24 cellular contexts compared by ENCODE assay signal in the genomic region with DNA sequence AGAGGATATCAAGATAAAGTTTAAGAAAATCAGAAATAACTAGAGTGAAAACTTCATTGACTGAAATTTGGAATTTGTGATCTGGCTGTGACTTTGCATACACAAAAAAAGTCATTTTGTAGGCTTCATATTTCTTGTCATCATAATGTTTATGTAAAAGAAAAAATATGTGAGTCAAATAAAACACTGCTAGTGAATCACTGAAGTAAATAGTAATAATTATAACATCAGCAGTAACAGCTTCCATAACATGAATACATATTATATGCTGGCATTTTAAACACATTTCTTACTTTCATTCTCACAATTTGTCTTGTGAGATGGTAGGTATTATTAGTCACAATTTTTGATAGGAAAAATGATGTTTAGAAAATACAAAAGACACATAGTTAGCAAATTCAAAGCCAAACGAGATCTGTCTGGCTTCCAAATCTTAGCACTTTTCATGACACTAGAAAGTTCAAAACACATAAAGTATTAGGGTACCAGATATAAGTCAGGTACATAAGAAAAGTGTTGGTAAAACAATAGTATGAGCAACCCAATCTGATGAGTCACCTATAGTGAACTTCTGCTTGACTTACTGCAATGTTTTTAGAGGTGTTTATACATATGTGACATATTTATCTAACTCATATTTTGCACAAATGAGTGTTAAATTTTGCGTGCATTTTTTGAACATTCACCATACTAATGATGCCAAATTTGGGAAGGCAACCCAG.
DNase-seq lines count a peak whose midpoint lies in the region; ATAC-seq, FAIRE-seq and TF ChIP-seq lines count a peak whose summit lies in the region.
"Had no signal": no experiment of that assay in that cellular context is flagged by ENCODE, and none has a peak within 500 bp of the region (broad histone marks: within the 10 kb centered on the region; RNA-seq: fewer than 3 reads in every experiment).

No MANE protein-coding gene starts in this region.

- H3K27me3 ChIP-seq in PC-3 (ENCODE audit: low read length): no peaks in the 10 kb centered on the region
- H3K27me3 ChIP-seq in keratinocyte (ENCODE audit: control insufficient read depth, extremely low read depth, insufficient read depth, low read length): no peaks in the 10 kb centered on the region
- no peaks in the 10 kb centered on the region for H3K27me3 ChIP-seq in A673 (replicated peaks; ENCODE audit: insufficient read depth, low read depth, low read length, poor library complexity)
- H3K27me3 ChIP-seq: BLaER1 treated with 17β-estradiol and CSF1 and Interleukin-3, amounts not matched to agents 10 nM and 100 nM; upper lobe of right lung had no signal

- DNase-seq in EH (ENCODE audit: low read depth) (peak; percentile 18), PC-3 (peak; percentile 41), cardiac fibroblast (ENCODE audit: low read depth in 2 of 2) (peak; percentile 10 to 55), keratinocyte (ENCODE audit: low read depth, low spot score) (no peak), A673 (ENCODE audit: low spot score) (no peak), foreskin melanocyte (no peak), WTC11 (ENCODE audit: low spot score) (no peak)
- DNase-seq in activated CD4-positive, alpha-beta memory T cell treated with anti-CD3 and anti-CD28 coated beads for 36 hours: no peak
- DNase-seq: activated CD4-positive, alpha-beta T cell treated with anti-CD3 and anti-CD28 coated beads for 36 hours; activated CD8-positive, alpha-beta memory T cell treated with anti-CD3 and anti-CD28 coated beads for 24 hours; activated gamma-delta T cell treated with Interleukin-2 at 50 U/mL for 16 hours; activated T-cell treated with anti-CD3 and anti-CD28 coated beads, Interleukin-2, amount 50 U/mL, for 24 hours; left ventricle myocardium inferior; naive thymus-derived CD4-positive, alpha-beta T cell; NCI-H2227 treated with DMSO at 0.1 percent for 48 hours; nucleus accumbens; SK-N-SH; small intestine; stimulated activated CD4-positive, alpha-beta T cell treated with anti-CD3 and anti-CD28 coated beads, Interleukin-2, amount 100 ng/mL, for 24 hours; T-helper 17 cell; upper lobe of right lung had no signal

- peak overlapping the region; percentile 52 for H3K4me2 ChIP-seq in PC-3 (ENCODE audit: low read length)
- H3K4me2 ChIP-seq in keratinocyte (ENCODE audit: control insufficient read depth, extremely low read depth, insufficient read depth, low read depth, low read length): no peak overlapping the region
- H3K4me2 ChIP-seq: BLaER1 treated with 17β-estradiol and CSF1 and Interleukin-3, amounts not matched to agents 10 nM and 100 nM; SK-N-SH had no signal

- intact Hi-C loops in PC-3 (cut with micrococcal nuclease) (no loop called here), A673 (cut with micrococcal nuclease; ENCODE audit: unreplicated experiment) (no loop called here)
- intact Hi-C loops in activated CD4-positive, alpha-beta memory T cell treated with anti-CD3 and anti-CD28 coated beads for 36 hours (cut with micrococcal nuclease): no loop called here

- no peaks in the 10 kb centered on the region for H3K4me1 Mint-ChIP-seq in activated CD4-positive, alpha-beta memory T cell treated with anti-CD3 and anti-CD28 coated beads for 36 hours (ENCODE audit: low read depth)
- H3K4me1 Mint-ChIP-seq in WTC11: peaks cover 5% of the 10 kb centered on the region; the same call in 1 of the 2 replicates
- H3K4me1 Mint-ChIP-seq: activated CD4-positive, alpha-beta T cell treated with anti-CD3 and anti-CD28 coated beads for 36 hours; naive thymus-derived CD4-positive, alpha-beta T cell; T-helper 17 cell had no signal

- no peaks in the 10 kb centered on the region for H3K9me3 Mint-ChIP-seq in activated CD4-positive, alpha-beta memory T cell treated with anti-CD3 and anti-CD28 coated beads for 36 hours
- H3K9me3 Mint-ChIP-seq in WTC11: no peaks in the 10 kb centered on the region
- H3K9me3 Mint-ChIP-seq: activated T-cell treated with anti-CD3 and anti-CD28 coated beads, Interleukin-2, amount 50 U/mL, for 24 hours had no signal

- H3K36me3 Mint-ChIP-seq in activated CD4-positive, alpha-beta memory T cell treated with anti-CD3 and anti-CD28 coated beads for 36 hours: no peaks in the 10 kb centered on the region
- H3K36me3 Mint-ChIP-seq in WTC11: no peaks in the 10 kb centered on the region
- H3K36me3 Mint-ChIP-seq: naive thymus-derived CD4-positive, alpha-beta T cell had no signal

- dilution Hi-C loops in keratinocyte (cut with MboI; ENCODE audit: extremely low pct_ligation_motif_present, low sequenced_read_pairs): no loop called here

- no peaks in the 10 kb centered on the region for H3K9me2 ChIP-seq in PC-3 (replicated peaks; ENCODE audit: low read length)
- H3K9me2 ChIP-seq: SK-N-SH had no signal

- no peaks in the 10 kb centered on the region for H4K20me1 ChIP-seq in PC-3 (ENCODE audit: low read length)
- no peaks in the 10 kb centered on the region for H4K20me1 ChIP-seq in keratinocyte (ENCODE audit: control insufficient read depth, extremely low read depth, insufficient read depth, low read length)
- H4K20me1 ChIP-seq: BLaER1 treated with 17β-estradiol and CSF1 and Interleukin-3, amounts not matched to agents 10 nM and 100 nM had no signal

- no peak overlapping the region for H2AFZ ChIP-seq in PC-3 (ENCODE audit: low read length)
- H2AFZ ChIP-seq in keratinocyte (ENCODE audit: control insufficient read depth, low read length): no peak overlapping the region

- H3K79me2 ChIP-seq in PC-3 (ENCODE audit: low read length): no peaks in the 10 kb centered on the region
- no peaks in the 10 kb centered on the region for H3K79me2 ChIP-seq in keratinocyte (ENCODE audit: control insufficient read depth, insufficient read depth, low read length)

- no peak overlapping the region for H3K4me3 ChIP-seq in PC-3 (ENCODE audit: low read length)
- H3K4me3 ChIP-seq in cardiac fibroblast (replicated peaks in 1 of 2; ENCODE audit: low read depth in 2 of 2, low read length in 2 of 2): no peak overlapping the region
- H3K4me3 ChIP-seq in keratinocyte (ENCODE audit: control insufficient read depth in 2 of 3, extremely low read depth in 1 of 3, insufficient read depth in 2 of 3, low read depth in 1 of 3, low read length in 3 of 3): no peak overlapping the region
- no peak overlapping the region for H3K4me3 ChIP-seq in A673 (ENCODE audit: low read depth, low read length, poor library complexity, severe bottlenecking)
- H3K4me3 ChIP-seq: BLaER1 treated with 17β-estradiol and CSF1 and Interleukin-3, amounts not matched to agents 10 nM and 100 nM; left ventricle myocardium inferior; upper lobe of right lung had no signal

- H3F3A ChIP-seq in PC-3 (ENCODE audit: low read length, unreplicated experiment): no peaks in the 10 kb centered on the region

- H3K27ac Mint-ChIP-seq in activated CD4-positive, alpha-beta memory T cell treated with anti-CD3 and anti-CD28 coated beads for 36 hours: no peak overlapping the region
- no peak overlapping the region for H3K27ac Mint-ChIP-seq in WTC11
- H3K27ac Mint-ChIP-seq: activated CD4-positive, alpha-beta T cell treated with anti-CD3 and anti-CD28 coated beads for 36 hours; activated T-cell treated with anti-CD3 and anti-CD28 coated beads, Interleukin-2, amount 50 U/mL, for 24 hours; naive thymus-derived CD4-positive, alpha-beta T cell; T-helper 17 cell had no signal

- POLR2A ChIA-PET in PC-3 (lab: Charles Lee; ENCODE audit: unreplicated experiment) (no interaction called here), A673 (lab: Charles Lee; ENCODE audit: low non-redundant PET) (no interaction called here), WTC11 (lab: Charles Lee) (no interaction called here)
- POLR2A ChIA-PET in activated CD4-positive, alpha-beta memory T cell treated with anti-CD3 and anti-CD28 coated beads for 36 hours (lab: Charles Lee): no interaction called here

- H3K9ac ChIP-seq in PC-3 (ENCODE audit: low read length) (no peak overlapping the region; the same call in 1 of the 2 replicates), keratinocyte (ENCODE audit: control insufficient read depth, extremely low read depth, insufficient read depth, low read length) (no peak overlapping the region)
- H3K9ac ChIP-seq: BLaER1 treated with 17β-estradiol and CSF1 and Interleukin-3, amounts not matched to agents 10 nM and 100 nM; SK-N-SH had no signal

- no peaks in the 10 kb centered on the region for H3K27me3 Mint-ChIP-seq in activated CD4-positive, alpha-beta memory T cell treated with anti-CD3 and anti-CD28 coated beads for 36 hours
- H3K27me3 Mint-ChIP-seq in WTC11 (ENCODE audit: low read depth): no peaks in the 10 kb centered on the region; the same call in 1 of the 2 replicates
- H3K27me3 Mint-ChIP-seq: activated CD4-positive, alpha-beta T cell treated with anti-CD3 and anti-CD28 coated beads for 36 hours; activated T-cell treated with anti-CD3 and anti-CD28 coated beads, Interleukin-2, amount 50 U/mL, for 24 hours; T-helper 17 cell had no signal

- no peaks in the 10 kb centered on the region for H3K36me3 ChIP-seq in PC-3 (ENCODE audit: low read depth, low read length)
- H3K36me3 ChIP-seq in keratinocyte (ENCODE audit: control insufficient read depth in 2 of 2, extremely low read depth in 1 of 2, insufficient read depth in 2 of 2, low read length in 2 of 2): no peaks in the 10 kb centered on the region
- H3K36me3 ChIP-seq in A673 (ENCODE audit: insufficient read depth, low read length, poor library complexity, severe bottlenecking): no peaks in the 10 kb centered on the region
- H3K36me3 ChIP-seq: BLaER1 treated with 17β-estradiol and CSF1 and Interleukin-3, amounts not matched to agents 10 nM and 100 nM; left ventricle myocardium inferior; upper lobe of right lung had no signal

- TF ChIP-seq CTCF in PC-3 (conservative IDR thresholded peaks at IDR 0.05; ENCODE audit: low read depth, low read length): no peak
- TF ChIP-seq CTCF in cardiac fibroblast (IDR thresholded peaks at IDR 0.05; ENCODE audit: low read depth, low read length): no peak
- TF ChIP-seq CTCF in keratinocyte (optimal IDR thresholded peaks at IDR 0.05 in 1 of 3, IDR thresholded peaks at IDR 0.05 in 1 of 3, conservative IDR thresholded peaks at IDR 0.05 in 1 of 3; ENCODE audit: extremely low read depth in 1 of 3, insufficient read depth in 2 of 3, low read length in 3 of 3): no peak
- no peak for TF ChIP-seq CTCF in A673 (conservative IDR thresholded peaks at IDR 0.05; ENCODE audit: low read depth, low read length)
- no peak for TF ChIP-seq CTCF in WTC11 (IDR thresholded peaks at IDR 0.05)

- no peaks in the 10 kb centered on the region for H3K9me1 ChIP-seq in keratinocyte (ENCODE audit: control insufficient read depth, extremely low read depth, insufficient read depth, low read length)

- H3K9me3 ChIP-seq in PC-3 (ENCODE audit: low read length): no peaks in the 10 kb centered on the region
- H3K9me3 ChIP-seq in keratinocyte (ENCODE audit: control insufficient read depth, low read depth, low read length): no peaks in the 10 kb centered on the region
- H3K9me3 ChIP-seq in A673 (ENCODE audit: low read depth, low read length, poor library complexity, severe bottlenecking): no peaks in the 10 kb centered on the region
- H3K9me3 ChIP-seq: left ventricle myocardium inferior, SK-N-SH, upper lobe of right lung had no signal

- no peak overlapping the region for H3K4me3 Mint-ChIP-seq in activated CD4-positive, alpha-beta memory T cell treated with anti-CD3 and anti-CD28 coated beads for 36 hours
- H3K4me3 Mint-ChIP-seq in WTC11: no peak overlapping the region
- H3K4me3 Mint-ChIP-seq: activated CD4-positive, alpha-beta T cell treated with anti-CD3 and anti-CD28 coated beads for 36 hours; activated T-cell treated with anti-CD3 and anti-CD28 coated beads, Interleukin-2, amount 50 U/mL, for 24 hours; naive thymus-derived CD4-positive, alpha-beta T cell; T-helper 17 cell had no signal

- FAIRE-seq in keratinocyte (lab: Jason Lieb, UNC): peak; percentile 17
- FAIRE-seq: GM19239, HTR-8/SVneo, small intestine had no signal

- peak overlapping the region; percentile 64 for H3K27ac ChIP-seq in PC-3 (ENCODE audit: low read length)
- H3K27ac ChIP-seq in keratinocyte (ENCODE audit: control insufficient read depth, insufficient read depth, low read length): no peak overlapping the region
- no peak overlapping the region for H3K27ac ChIP-seq in A673 (ENCODE audit: low read depth, low read length, poor library complexity, severe bottlenecking)
- H3K27ac ChIP-seq: BLaER1 treated with 17β-estradiol and CSF1 and Interleukin-3, amounts not matched to agents 10 nM and 100 nM; left ventricle myocardium inferior; upper lobe of right lung had no signal

- H3K4me1 ChIP-seq in PC-3 (ENCODE audit: insufficient read depth, low read length): peaks cover 18% of the 10 kb centered on the region
- H3K4me1 ChIP-seq in keratinocyte (ENCODE audit: control insufficient read depth, extremely low read depth, insufficient read depth, low read length): no peaks in the 10 kb centered on the region
- no peaks in the 10 kb centered on the region for H3K4me1 ChIP-seq in A673 (ENCODE audit: insufficient read depth, low read length, poor library complexity, severe bottlenecking)
- H3K4me1 ChIP-seq: BLaER1 treated with 17β-estradiol and CSF1 and Interleukin-3, amounts not matched to agents 10 nM and 100 nM; left ventricle myocardium inferior; upper lobe of right lung had no signal

- CTCF ChIA-PET in PC-3 (lab: Charles Lee) (no interaction called here), A673 (lab: Charles Lee) (no interaction called here), WTC11 (lab: Charles Lee) (no interaction called here)
- CTCF ChIA-PET in activated CD4-positive, alpha-beta memory T cell treated with anti-CD3 and anti-CD28 coated beads for 36 hours (lab: Charles Lee): no interaction called here

- peak; percentile 82 for ATAC-seq in PC-3
- no peak for ATAC-seq in WTC11
- ATAC-seq: activated CD4-positive, alpha-beta T cell treated with anti-CD3 and anti-CD28 coated beads for 36 hours; naive thymus-derived CD4-positive, alpha-beta T cell; T-helper 17 cell; upper lobe of right lung had no signal

- BruUV-seq in PC-3 (replicated peaks; lab: Mats Ljungman, UMichigan) (no TSS peak), A673 (replicated peaks; lab: Mats Ljungman, UMichigan) (no TSS peak)

Comparison
In these comparisons a context has a peak if more than half of its experiments do, and no peak if none do; other contexts are left out.
1. DNase-seq: peak in EH (single experiment), PC-3 (single experiment) and cardiac fibroblast (2 of 2); none in keratinocyte (single experiment), A673 (single experiment), activated CD4-positive, alpha-beta memory T cell treated with anti-CD3 and anti-CD28 coated beads for 36 hours (single experiment), foreskin melanocyte (single experiment) and WTC11 (single experiment).